In genomic region chr3:114595521-114596028, GRCh38 we compare ENCODE assay signal across 25 cellular contexts.
"Had no signal": no experiment of that assay in that cellular context is flagged by ENCODE, and none has a peak within 500 bp of the region (broad histone marks: within the 10 kb centered on the region; RNA-seq: fewer than 3 reads in every experiment).

No MANE protein-coding gene starts in this region.

- H3K4me3 Mint-ChIP-seq: activated B cell treated with CpG ODN at 0.5 μM for 24 hours; activated CD4-positive, alpha-beta T cell treated with anti-CD3 and anti-CD28 coated beads for 36 hours; activated naive CD4-positive, alpha-beta T cell treated with anti-CD3 and anti-CD28 coated beads for 36 hours; activated naive CD8-positive, alpha-beta T cell treated with anti-CD3 and anti-CD28 coated beads, Interleukin-2, amount 10 ng/mL, durations not matched to agents 7 days and 5 days; central memory CD8-positive, alpha-beta T cell; effector memory CD8-positive, alpha-beta T cell; naive thymus-derived CD4-positive, alpha-beta T cell; neural crest cell; T-helper 17 cell had no signal

- H3K4me3 ChIP-seq: ascending aorta, colonic mucosa, dorsolateral prefrontal cortex, esophagus muscularis mucosa, gastroesophageal sphincter, tibial artery had no signal

- ATAC-seq: activated CD4-positive, alpha-beta T cell treated with anti-CD3 and anti-CD28 coated beads for 36 hours; effector memory CD8-positive, alpha-beta T cell; gastroesophageal sphincter; naive thymus-derived CD4-positive, alpha-beta T cell; stimulated activated naive CD8-positive, alpha-beta T cell treated with anti-CD3 and anti-CD28 coated beads, Interleukin-15, Interleukin-2, amounts not matched to agents 100 U/mL and 50 U/mL, for 24 hours; T-helper 17 cell had no signal

- H3K4me1 Mint-ChIP-seq: activated B cell treated with CpG ODN at 0.5 μM for 24 hours; activated naive CD8-positive, alpha-beta T cell treated with anti-CD3 and anti-CD28 coated beads, Interleukin-2, amount 10 ng/mL, durations not matched to agents 7 days and 5 days; central memory CD8-positive, alpha-beta T cell had no signal

- H3K36me3 Mint-ChIP-seq: activated naive CD8-positive, alpha-beta T cell treated with anti-CD3 and anti-CD28 coated beads, Interleukin-2, amount 10 ng/mL, durations not matched to agents 7 days and 5 days had no signal

- H3K27ac ChIP-seq: ascending aorta, colonic mucosa, dorsolateral prefrontal cortex, esophagus muscularis mucosa, gastroesophageal sphincter, tibial artery had no signal

- DNase-seq: activated B cell treated with CpG ODN at 0.5 μM for 24 hours; activated CD4-positive, alpha-beta T cell treated with anti-CD3 and anti-CD28 coated beads for 36 hours; activated CD4-positive, alpha-beta T cell treated with anti-CD3 and anti-CD28 coated beads, Interleukin-2, amount 50 U/mL, for 4 hours; activated CD8-positive, alpha-beta memory T cell treated with anti-CD3 and anti-CD28 coated beads for 24 hours; activated CD8-positive, alpha-beta memory T cell treated with anti-CD3 and anti-CD28 coated beads, Interleukin-2, amount 50 U/mL, for 4 hours; activated naive CD4-positive, alpha-beta T cell treated with anti-CD3 and anti-CD28 coated beads for 36 hours; activated naive CD8-positive, alpha-beta T cell treated with anti-CD3 and anti-CD28 coated beads, Interleukin-2, amount 10 ng/mL, durations not matched to agents 7 days and 5 days; activated T-cell treated with anti-CD3 and anti-CD28 coated beads, Interleukin-2, amount 50 U/mL, for 48 hours; colonic mucosa; dorsolateral prefrontal cortex; effector memory CD8-positive, alpha-beta T cell; head of caudate nucleus; kidney; naive thymus-derived CD4-positive, alpha-beta T cell; occipital lobe; stimulated activated CD4-positive, alpha-beta T cell treated with anti-CD3 and anti-CD28 coated beads, Interleukin-4, amount 100 ng/mL, for 24 hours; stimulated activated naive CD8-positive, alpha-beta T cell treated with anti-CD3 and anti-CD28 coated beads, Interleukin-15, Interleukin-2, amounts not matched to agents 100 U/mL and 50 U/mL, for 24 hours; SW 1271; T-helper 17 cell; tibial artery had no signal

- H3K9me3 ChIP-seq: ascending aorta, colonic mucosa, esophagus muscularis mucosa, gastroesophageal sphincter, tibial artery had no signal

- H3K27me3 Mint-ChIP-seq: activated B cell treated with CpG ODN at 0.5 μM for 24 hours; activated CD4-positive, alpha-beta T cell treated with anti-CD3 and anti-CD28 coated beads for 36 hours; activated naive CD8-positive, alpha-beta T cell treated with anti-CD3 and anti-CD28 coated beads, Interleukin-2, amount 10 ng/mL, durations not matched to agents 7 days and 5 days; central memory CD8-positive, alpha-beta T cell; effector memory CD8-positive, alpha-beta T cell; naive thymus-derived CD4-positive, alpha-beta T cell; T-helper 17 cell had no signal

- H3K36me3 ChIP-seq: ascending aorta, colonic mucosa, gastroesophageal sphincter, tibial artery had no signal

- H3K27me3 ChIP-seq: ascending aorta, colonic mucosa, dorsolateral prefrontal cortex, esophagus muscularis mucosa, gastroesophageal sphincter, tibial artery had no signal

- H3K9me3 Mint-ChIP-seq: activated B cell treated with CpG ODN at 0.5 μM for 24 hours; activated naive CD4-positive, alpha-beta T cell treated with anti-CD3 and anti-CD28 coated beads for 36 hours; activated naive CD8-positive, alpha-beta T cell treated with anti-CD3 and anti-CD28 coated beads, Interleukin-2, amount 10 ng/mL, durations not matched to agents 7 days and 5 days; central memory CD8-positive, alpha-beta T cell; effector memory CD8-positive, alpha-beta T cell; naive thymus-derived CD4-positive, alpha-beta T cell had no signal

- H3K4me1 ChIP-seq: ascending aorta, colonic mucosa had no signal
